Comparison of ENCODE assay signal across 8 cellular contexts in genomic region chr10:89414146-89414878, GRCh38. TPM values are rescaled to one million over a fixed set of nuclear protein-coding genes. Genes with fewer than 3 reads are reported as not detected.
A peak's percentile ranks its signal among the peaks of the same experiment; 100 is the strongest.
DNase-seq lines count a peak whose midpoint lies in the region; ATAC-seq and TF ChIP-seq lines count a peak whose summit lies in the region.

IFIT5 (plus strand) TSS chr10:89414568; CDS start chr10:89414799, 231 bp downstream.

- POLR2A ChIA-PET in IMR-90 (lab: Charles Lee; ENCODE audit: unreplicated experiment) = no interaction called here

- H4K8ac ChIP-seq in IMR-90 (ENCODE audit: low read depth in 2 of 2, low read length in 2 of 2) = peak within 1 kb of the TSS; percentile 94 to 95

- peaks cover 17% of the 10 kb centered on the region for H3K36me3 Mint-ChIP-seq in neural crest cell (ENCODE audit: low read depth)

- intact Hi-C loops in IMR-90 (cut with micrococcal nuclease) = loop anchor here (2.0 kb wide), 1 partner anchor 40 kb away; no protein-coding TSS in a partner anchor

- 0% methylated on average over 9 of the region's 48 CpGs; no CpG with 5 or more reads in 1 of the 2 experiments for WGBS in IMR-90 (ENCODE audit: extremely low coverage in 2 of 2, insufficient read length in 1 of 2), 2 experiments

- TF ChIP-seq CTCF in IMR-90 (conservative IDR thresholded peaks at IDR 0.05; ENCODE audit: low read depth, low read length) (no peak), neural crest cell (conservative IDR thresholded peaks at IDR 0.05) (no peak)

- peak within 1 kb of the TSS; percentile 99 for H3K27ac Mint-ChIP-seq in neural crest cell (ENCODE audit: unreplicated experiment)

- H3K56ac ChIP-seq in IMR-90 (ENCODE audit: extremely low read depth, insufficient read depth, low read length) = peak within 1 kb of the TSS; percentile 93

- TF ChIP-seq RAD21 in IMR-90 (IDR thresholded peaks at IDR 0.05; ENCODE audit: low read length) = peak; percentile 21; the same call in 1 of the 2 replicates

- peak within 1 kb of the TSS; percentile 78 for H2AK9ac ChIP-seq in IMR-90 (replicated peaks; ENCODE audit: low read depth, low read length, poor library complexity)

- H3K27me3 Mint-ChIP-seq in neural crest cell (ENCODE audit: low read depth) = no peaks in the 10 kb centered on the region

- no peak; the same call in 1 of the 2 replicates for TF ChIP-seq POLR2A in IMR-90 (IDR thresholded peaks at IDR 0.05; ENCODE audit: low read depth, low read length)

- no peaks in the 10 kb centered on the region for H3K27me3 ChIP-seq in IMR-90 (ENCODE audit: control insufficient read depth, insufficient read depth, low read length)
- H3K27me3 ChIP-seq in SJCRH30 = no peaks in the 10 kb centered on the region
- H3K27me3 ChIP-seq in stomach smooth muscle (ENCODE audit: control insufficient read depth in 1 of 2, insufficient read depth in 2 of 2, low read length in 2 of 2) = no peaks in the 10 kb centered on the region

- DNase-seq in DMS153 treated with DMSO at 0.1 percent for 48 hours (lab: John Stamatoyannopoulos, UW; ENCODE audit: unreplicated experiment) = peak; percentile 80
- DNase-seq in IMR-90 = peak; percentile 67
- peak; percentile 67 to 75 for DNase-seq in SJCRH30
- peak; percentile 65 for DNase-seq in activated naive CD4-positive, alpha-beta T cell treated with Interleukin-2 at 50 U/mL for 16 hours
- DNase-seq in foreskin melanocyte = peak; percentile 69
- peak; percentile 77 for DNase-seq in neural crest cell (ENCODE audit: low read depth, low spot score)

- H3K23ac ChIP-seq in IMR-90 (ENCODE audit: low read depth, low read length) = peak within 1 kb of the TSS; percentile 99

- peaks cover 17 to 39% of the 10 kb centered on the region in 2 experiments; a peak in 3 of 4 replicates for H3K79me1 ChIP-seq in IMR-90 (ENCODE audit: low read depth in 1 of 2, low read length in 2 of 2)

- H3K9ac ChIP-seq in IMR-90 (ENCODE audit: low read depth, low read length) = peak within 1 kb of the TSS; percentile 96
- peak within 1 kb of the TSS; percentile 86 to 93 for H3K9ac ChIP-seq in stomach smooth muscle (ENCODE audit: low read length in 2 of 2)

- 0 out of 2 replicates have a peak, but pooled peaks cover 6% of the 10 kb centered on the region for H3K9me1 ChIP-seq in IMR-90 (ENCODE audit: insufficient read depth, low read length)

- H3K36me3 ChIP-seq in IMR-90 (ENCODE audit: control insufficient read depth, insufficient read depth, low read length) = peaks cover 4% of the 10 kb centered on the region
- H3K36me3 ChIP-seq in SJCRH30 = no peaks in the 10 kb centered on the region
- no peaks in the 10 kb centered on the region for H3K36me3 ChIP-seq in stomach smooth muscle (ENCODE audit: control insufficient read depth in 2 of 2, insufficient read depth in 2 of 2, low read length in 2 of 2)

- peak within 1 kb of the TSS; percentile 100 for H3K14ac ChIP-seq in IMR-90 (replicated peaks; ENCODE audit: low read depth, low read length)

- H2AFZ ChIP-seq in IMR-90 (replicated peaks; ENCODE audit: low read length, poor library complexity) = peak within 1 kb of the TSS; percentile 95

- peaks cover 34% of the 10 kb centered on the region for H3K4me1 Mint-ChIP-seq in neural crest cell

- peak within 1 kb of the TSS; percentile 94 for H2BK20ac ChIP-seq in IMR-90 (ENCODE audit: low read depth, low read length)

- H3K4me3 ChIP-seq in IMR-90 (ENCODE audit: insufficient read depth, low read depth, low read length) (peak within 1 kb of the TSS; percentile 88), SJCRH30 (peak within 1 kb of the TSS; percentile 76), stomach smooth muscle (ENCODE audit: low read length in 2 of 2) (peak within 1 kb of the TSS; percentile 79 to 93)

- ATAC-seq in GM21515 (IDR thresholded peaks at IDR 0.05; ENCODE audit: unreplicated experiment) (peak; percentile 82), IMR-90 (ENCODE audit: low read depth) (peak; percentile 92)

- H4K91ac ChIP-seq in IMR-90 (ENCODE audit: insufficient read depth, low read depth, low read length) = peak within 1 kb of the TSS; percentile 92

- H3K4me1 ChIP-seq in IMR-90 (ENCODE audit: control insufficient read depth, insufficient read depth, low read length) = peaks cover 4% of the 10 kb centered on the region
- no peaks in the 10 kb centered on the region; the same call in 1 of the 2 replicates for H3K4me1 ChIP-seq in SJCRH30
- peaks cover 11% of the 10 kb centered on the region for H3K4me1 ChIP-seq in stomach smooth muscle (ENCODE audit: control insufficient read depth, insufficient read depth, low read length)

- H4K20me1 ChIP-seq in IMR-90 (ENCODE audit: insufficient read depth, low read length) = no peaks in the 10 kb centered on the region

- 0 out of 2 replicates have a peak within 1 kb of the TSS, but pooled peaks have one; percentile 65 for H2AK5ac ChIP-seq in IMR-90 (ENCODE audit: low read depth, low read length)

- CTCF ChIA-PET in IMR-90 (lab: Yijun Ruan, JAX) = interaction anchor here (1.0 to 1.3 kb wide), 2 partner anchors 25 to 45 kb away, joined by 3 read pairs; no protein-coding TSS in a partner anchor

- peak within 1 kb of the TSS; percentile 92 for H3K18ac ChIP-seq in IMR-90 (ENCODE audit: low read depth, low read length)

- dilution Hi-C loops in IMR-90 (cut with HindIII; ENCODE audit: low sequenced_read_pairs, unreplicated experiment) = no loop called here

- in situ Hi-C loops in IMR-90 (cut with MboI; ENCODE audit: low sequenced_read_pairs) = no loop called here

- H2BK120ac ChIP-seq in IMR-90 (ENCODE audit: low read depth, low read length) = peak within 1 kb of the TSS; percentile 98

- peak within 1 kb of the TSS; percentile 99 for H3K4me3 Mint-ChIP-seq in neural crest cell

- H3K9me3 ChIP-seq in IMR-90 (ENCODE audit: control insufficient read depth, insufficient read depth, low read length) (no peaks in the 10 kb centered on the region), SJCRH30 (replicated peaks) (no peaks in the 10 kb centered on the region), stomach smooth muscle (ENCODE audit: control insufficient read depth in 2 of 2, low read length in 2 of 2) (no peaks in the 10 kb centered on the region)

- peaks cover 3% of the 10 kb centered on the region for H3K9me3 Mint-ChIP-seq in neural crest cell

- peak within 1 kb of the TSS; percentile 98 for H4K5ac ChIP-seq in IMR-90 (ENCODE audit: low read depth, low read length)

- H3K4me2 ChIP-seq in IMR-90 (ENCODE audit: low read depth, low read length) = peak within 1 kb of the TSS; percentile 99

- H3K4ac ChIP-seq in IMR-90 (ENCODE audit: low read depth, low read length) = peak within 1 kb of the TSS; percentile 99

- no TSS peak for BruUV-seq in IMR-90 (replicated peaks; lab: Mats Ljungman, UMichigan)

- peak within 1 kb of the TSS; percentile 91 for H3K27ac ChIP-seq in IMR-90 (ENCODE audit: insufficient read depth, low read length)
- peak within 1 kb of the TSS; percentile 62 for H3K27ac ChIP-seq in SJCRH30
- peak within 1 kb of the TSS; percentile 84 for H3K27ac ChIP-seq in stomach smooth muscle (ENCODE audit: low read length)

- peak within 1 kb of the TSS; percentile 79 for H2BK5ac ChIP-seq in IMR-90 (ENCODE audit: low read depth, low read length, poor library complexity, severe bottlenecking)

- peak within 1 kb of the TSS; percentile 92; the same call in 2 of the 3 replicates for H2BK15ac ChIP-seq in IMR-90 (ENCODE audit: low read depth, low read length)

TF ChIP-seq in IMR-90, 13 proteins besides CTCF, POLR2A, EP300 and RAD21:
- no peak for TF ChIP-seq ELK1 (IDR thresholded peaks at IDR 0.05; ENCODE audit: borderline replicate concordance, low read depth, low read length)
- no peak for TF ChIP-seq RFX5 (IDR thresholded peaks at IDR 0.05; ENCODE audit: low read depth, low read length)
- TF ChIP-seq MAZ (IDR thresholded peaks at IDR 0.05; ENCODE audit: borderline replicate concordance, low read depth, low read length) = no peak
- no peak for TF ChIP-seq USF2 (IDR thresholded peaks at IDR 0.05; ENCODE audit: low read depth, low read length)
- no peak for TF ChIP-seq RCOR1 (IDR thresholded peaks at IDR 0.05; ENCODE audit: insufficient replicate concordance, low read length)
- TF ChIP-seq SMC3 (IDR thresholded peaks at IDR 0.05; ENCODE audit: low read depth, low read length) = no peak
- TF ChIP-seq MAFK (IDR thresholded peaks at IDR 0.05; ENCODE audit: low read depth, low read length) = no peak
- TF ChIP-seq FOS (IDR thresholded peaks at IDR 0.05; ENCODE audit: low read depth, low read length) = no peak
- peak; percentile 57; the same call in 1 of the 2 replicates for TF ChIP-seq MXI1 (IDR thresholded peaks at IDR 0.05; ENCODE audit: borderline replicate concordance, low read depth, low read length)
- peak; percentile 6; the same call in 1 of the 2 replicates for TF ChIP-seq BHLHE40 (IDR thresholded peaks at IDR 0.05; ENCODE audit: low read depth, low read length)
- TF ChIP-seq CEBPB (IDR thresholded peaks at IDR 0.05; ENCODE audit: low read depth, low read length) = no peak

RNA-seq across cellular contexts. Expression of gene IFIT5, which starts in this region (rescaled TPM):
- total RNA-seq in IMR-90 (2012; rRNA removed) (18.1 and 21.7 TPM in 2 replicates), neural crest cell (12.9 and 13.9 TPM in 2 replicates)
- polyA plus RNA-seq in IMR-90 (2012; rRNA removed) = 3.9 and 5.2 TPM in 2 replicates
- polyA plus RNA-seq in IMR-90 (2012; cell fraction: cytosol; rRNA removed) = 1.2 and 1.7 TPM in 2 replicates
- 0.24 and 1.7 TPM in 2 replicates for polyA plus RNA-seq in IMR-90 (2012; cell fraction: nucleus; rRNA removed; ENCODE audit: low replicate concordance)
- 7.1 and 8.1 TPM in 2 replicates for total RNA-seq in SJCRH30 (2014; rRNA removed; shearing (Covaris generic))

Comparison
In these comparisons a context has a peak if more than half of its experiments do, and no peak if none do; other contexts are left out.
1. Peak in every context shown above with its lines: DNase-seq, ATAC-seq, H3K4me3 ChIP-seq and H3K27ac ChIP-seq.